Comparison of ENCODE assay signal across 10 cellular contexts in the genomic region with DNA sequence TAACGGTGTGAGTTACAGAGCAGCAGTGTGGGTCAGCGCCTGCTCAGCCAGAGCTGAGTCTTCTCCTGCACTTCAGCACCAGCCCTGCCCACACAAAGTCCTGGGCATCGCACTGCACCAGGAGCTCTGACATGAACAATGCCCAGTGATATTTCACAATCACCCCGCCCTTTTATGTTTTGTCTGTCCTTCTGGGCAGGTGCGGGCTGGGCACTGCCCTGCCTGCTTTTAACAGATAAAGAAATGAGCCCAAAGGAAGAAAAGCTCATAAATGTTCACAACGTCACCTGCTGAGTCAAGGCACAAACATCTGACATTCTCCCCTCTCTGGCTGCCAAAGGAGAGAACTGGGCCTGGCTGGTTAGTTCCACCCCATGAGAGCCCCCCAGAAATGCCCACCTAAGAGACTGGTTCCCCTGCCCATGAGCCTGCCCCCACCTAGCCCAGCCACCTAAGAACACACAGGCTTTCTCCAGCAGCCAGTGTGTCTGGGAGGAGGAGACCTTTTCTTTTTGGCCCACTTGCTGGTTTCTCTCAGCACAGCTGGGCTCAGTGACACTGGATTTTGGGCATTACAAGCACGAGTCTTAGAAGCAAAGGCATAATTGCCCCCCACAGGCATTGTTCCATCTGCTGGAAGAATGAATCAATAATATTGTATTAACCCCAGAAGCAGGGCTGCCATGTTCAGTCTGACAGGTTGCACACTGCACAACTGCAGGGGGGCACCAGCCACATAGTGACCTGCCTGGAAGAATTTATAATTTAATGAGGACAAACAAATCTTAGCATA. TPM values are rescaled to one million over a fixed set of nuclear protein-coding genes. Genes with fewer than 3 reads are reported as not detected.
DNase-seq lines count a peak whose midpoint lies in the region; ATAC-seq and TF ChIP-seq lines count a peak whose summit lies in the region.
"Had no signal": no experiment of that assay in that cellular context is flagged by ENCODE, and none has a peak within 500 bp of the region (broad histone marks: within the 10 kb centered on the region; RNA-seq: fewer than 3 reads in every experiment).

No MANE protein-coding gene starts in this region.

- DNase-seq in DMS153 (lab: John Stamatoyannopoulos, UW) (peak; percentile 50), DMS153 treated with DMSO at 0.1 percent for 48 hours (lab: John Stamatoyannopoulos, UW; ENCODE audit: unreplicated experiment) (no peak), WTC11 (ENCODE audit: low spot score) (peak; percentile 3), iris pigment epithelial cell (ENCODE audit: low read depth) (peak; percentile 61), suprapubic skin (ENCODE audit: low spot score in 2 of 2) (peak; percentile 50 to 62)

- TF ChIP-seq CTCF in WTC11 (IDR thresholded peaks at IDR 0.05) (no peak), suprapubic skin (IDR thresholded peaks at IDR 0.05) (no peak)

- ATAC-seq in WTC11 (no peak), GM21737 (IDR thresholded peaks at IDR 0.05; ENCODE audit: unreplicated experiment) (no peak), HG02623 (IDR thresholded peaks at IDR 0.05; ENCODE audit: unreplicated experiment) (no peak), GM19463 (IDR thresholded peaks at IDR 0.05; ENCODE audit: unreplicated experiment) (no peak)

- H3K36me3 Mint-ChIP-seq in WTC11, result peaks cover 14% of the 10 kb centered on the region

- peaks cover 19% of the 10 kb centered on the region for H3K9me3 Mint-ChIP-seq in WTC11

- CTCF ChIA-PET in WTC11 (lab: Charles Lee), result interaction anchor here (1.2 kb wide), 1 partner anchor 83 kb away, joined by 3 read pairs; no protein-coding TSS in a partner anchor

- no peaks in the 10 kb centered on the region for H3K27me3 ChIP-seq in suprapubic skin
- H3K27me3 ChIP-seq: dorsolateral prefrontal cortex had no signal

- no peak overlapping the region for H3K27ac Mint-ChIP-seq in WTC11

- WGBS in suprapubic skin, result 69% methylated on average over 7 of the region's 7 CpGs

- H3K9me3 ChIP-seq in suprapubic skin, result no peaks in the 10 kb centered on the region

- no peak for TF ChIP-seq POLR2A in suprapubic skin (IDR thresholded peaks at IDR 0.05)

- peak overlapping the region; percentile 91 for H3K27ac ChIP-seq in suprapubic skin

- no peak for TF ChIP-seq EP300 in suprapubic skin (IDR thresholded peaks at IDR 0.05)

- no peaks in the 10 kb centered on the region for H3K36me3 ChIP-seq in suprapubic skin

- no peaks in the 10 kb centered on the region for H3K4me1 Mint-ChIP-seq in WTC11

- H3K4me3 Mint-ChIP-seq in WTC11, result no peak overlapping the region

- no peaks in the 10 kb centered on the region for H3K27me3 Mint-ChIP-seq in WTC11 (ENCODE audit: low read depth)

- peak overlapping the region; percentile 30 for H3K4me3 ChIP-seq in suprapubic skin

- H3K4me1 ChIP-seq in suprapubic skin, result peaks cover 66% of the 10 kb centered on the region

- POLR2A ChIA-PET in WTC11 (lab: Charles Lee), result no interaction called here

TF ChIP-seq in WTC11, 78 proteins besides CTCF, POLR2A, EP300 and RAD21:
- TF ChIP-seq NFYB (CRISPR knock-in tag; conservative IDR thresholded peaks at IDR 0.05; ENCODE audit: low read depth) (no peak), ZNF121 (CRISPR knock-in tag; IDR thresholded peaks at IDR 0.05) (no peak), CREM (CRISPR knock-in tag; IDR thresholded peaks at IDR 0.05) (no peak), IRF2 (CRISPR knock-in tag; IDR thresholded peaks at IDR 0.05; ENCODE audit: borderline replicate concordance, low read depth) (no peak)
- TF ChIP-seq, protein P1, sequence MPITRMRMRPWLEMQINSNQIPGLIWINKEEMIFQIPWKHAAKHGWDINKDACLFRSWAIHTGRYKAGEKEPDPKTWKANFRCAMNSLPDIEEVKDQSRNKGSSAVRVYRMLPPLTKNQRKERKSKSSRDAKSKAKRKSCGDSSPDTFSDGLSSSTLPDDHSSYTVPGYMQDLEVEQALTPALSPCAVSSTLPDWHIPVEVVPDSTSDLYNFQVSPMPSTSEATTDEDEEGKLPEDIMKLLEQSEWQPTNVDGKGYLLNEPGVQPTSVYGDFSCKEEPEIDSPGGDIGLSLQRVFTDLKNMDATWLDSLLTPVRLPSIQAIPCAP (CRISPR knock-in tag; IDR thresholded peaks at IDR 0.05), result no peak
- TF ChIP-seq, protein P2, sequence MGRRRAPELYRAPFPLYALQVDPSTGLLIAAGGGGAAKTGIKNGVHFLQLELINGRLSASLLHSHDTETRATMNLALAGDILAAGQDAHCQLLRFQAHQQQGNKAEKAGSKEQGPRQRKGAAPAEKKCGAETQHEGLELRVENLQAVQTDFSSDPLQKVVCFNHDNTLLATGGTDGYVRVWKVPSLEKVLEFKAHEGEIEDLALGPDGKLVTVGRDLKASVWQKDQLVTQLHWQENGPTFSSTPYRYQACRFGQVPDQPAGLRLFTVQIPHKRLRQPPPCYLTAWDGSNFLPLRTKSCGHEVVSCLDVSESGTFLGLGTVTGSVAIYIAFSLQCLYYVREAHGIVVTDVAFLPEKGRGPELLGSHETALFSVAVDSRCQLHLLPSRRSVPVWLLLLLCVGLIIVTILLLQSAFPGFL (CRISPR knock-in tag; IDR thresholded peaks at IDR 0.05; ENCODE audit: borderline replicate concordance), result no peak
- TF ChIP-seq, protein P3, sequence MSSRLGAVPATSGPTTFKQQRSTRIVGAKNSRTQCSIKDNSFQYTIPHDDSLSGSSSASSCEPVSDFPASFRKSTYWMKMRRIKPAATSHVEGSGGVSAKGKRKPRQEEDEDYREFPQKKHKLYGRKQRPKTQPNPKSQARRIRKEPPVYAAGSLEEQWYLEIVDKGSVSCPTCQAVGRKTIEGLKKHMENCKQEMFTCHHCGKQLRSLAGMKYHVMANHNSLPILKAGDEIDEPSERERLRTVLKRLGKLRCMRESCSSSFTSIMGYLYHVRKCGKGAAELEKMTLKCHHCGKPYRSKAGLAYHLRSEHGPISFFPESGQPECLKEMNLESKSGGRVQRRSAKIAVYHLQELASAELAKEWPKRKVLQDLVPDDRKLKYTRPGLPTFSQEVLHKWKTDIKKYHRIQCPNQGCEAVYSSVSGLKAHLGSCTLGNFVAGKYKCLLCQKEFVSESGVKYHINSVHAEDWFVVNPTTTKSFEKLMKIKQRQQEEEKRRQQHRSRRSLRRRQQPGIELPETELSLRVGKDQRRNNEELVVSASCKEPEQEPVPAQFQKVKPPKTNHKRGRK (CRISPR knock-in tag; IDR thresholded peaks at IDR 0.05; ENCODE audit: borderline replicate concordance), result no peak
- TF ChIP-seq, protein P4, sequence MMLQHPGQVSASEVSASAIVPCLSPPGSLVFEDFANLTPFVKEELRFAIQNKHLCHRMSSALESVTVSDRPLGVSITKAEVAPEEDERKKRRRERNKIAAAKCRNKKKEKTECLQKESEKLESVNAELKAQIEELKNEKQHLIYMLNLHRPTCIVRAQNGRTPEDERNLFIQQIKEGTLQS (CRISPR knock-in tag; conservative IDR thresholded peaks at IDR 0.05), result no peak
- TF ChIP-seq, protein P5, sequence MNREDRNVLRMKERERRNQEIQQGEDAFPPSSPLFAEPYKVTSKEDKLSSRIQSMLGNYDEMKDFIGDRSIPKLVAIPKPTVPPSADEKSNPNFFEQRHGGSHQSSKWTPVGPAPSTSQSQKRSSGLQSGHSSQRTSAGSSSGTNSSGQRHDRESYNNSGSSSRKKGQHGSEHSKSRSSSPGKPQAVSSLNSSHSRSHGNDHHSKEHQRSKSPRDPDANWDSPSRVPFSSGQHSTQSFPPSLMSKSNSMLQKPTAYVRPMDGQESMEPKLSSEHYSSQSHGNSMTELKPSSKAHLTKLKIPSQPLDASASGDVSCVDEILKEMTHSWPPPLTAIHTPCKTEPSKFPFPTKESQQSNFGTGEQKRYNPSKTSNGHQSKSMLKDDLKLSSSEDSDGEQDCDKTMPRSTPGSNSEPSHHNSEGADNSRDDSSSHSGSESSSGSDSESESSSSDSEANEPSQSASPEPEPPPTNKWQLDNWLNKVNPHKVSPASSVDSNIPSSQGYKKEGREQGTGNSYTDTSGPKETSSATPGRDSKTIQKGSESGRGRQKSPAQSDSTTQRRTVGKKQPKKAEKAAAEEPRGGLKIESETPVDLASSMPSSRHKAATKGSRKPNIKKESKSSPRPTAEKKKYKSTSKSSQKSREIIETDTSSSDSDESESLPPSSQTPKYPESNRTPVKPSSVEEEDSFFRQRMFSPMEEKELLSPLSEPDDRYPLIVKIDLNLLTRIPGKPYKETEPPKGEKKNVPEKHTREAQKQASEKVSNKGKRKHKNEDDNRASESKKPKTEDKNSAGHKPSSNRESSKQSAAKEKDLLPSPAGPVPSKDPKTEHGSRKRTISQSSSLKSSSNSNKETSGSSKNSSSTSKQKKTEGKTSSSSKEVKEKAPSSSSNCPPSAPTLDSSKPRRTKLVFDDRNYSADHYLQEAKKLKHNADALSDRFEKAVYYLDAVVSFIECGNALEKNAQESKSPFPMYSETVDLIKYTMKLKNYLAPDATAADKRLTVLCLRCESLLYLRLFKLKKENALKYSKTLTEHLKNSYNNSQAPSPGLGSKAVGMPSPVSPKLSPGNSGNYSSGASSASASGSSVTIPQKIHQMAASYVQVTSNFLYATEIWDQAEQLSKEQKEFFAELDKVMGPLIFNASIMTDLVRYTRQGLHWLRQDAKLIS (CRISPR knock-in tag; IDR thresholded peaks at IDR 0.05; ENCODE audit: borderline replicate concordance), result no peak

RNA-seq across cellular contexts. Expression of a gene that starts 22.3 kb away (rescaled TPM):
- total RNA-seq in WTC11 (2021) (not detected in 3 replicates), suprapubic skin (100 to 1,000 TPM in 2 of 4 donors, 10 to 100 TPM in 2; 27.4 to 296 (median 105) TPM)
- total RNA-seq: pulmonary artery endothelial cell had no signal

RNA-seq across cellular contexts. Expression of a gene that starts 47.7 kb away (rescaled TPM):
- total RNA-seq in WTC11 (2021) (0.23 TPM in 1 of 3 replicates, not detected in the others), suprapubic skin (1,000 to 10,000 TPM in 3 of 4 donors, 100 to 1,000 TPM in 1; 429 to 3,135 (median 2,230) TPM)
- total RNA-seq: dorsolateral prefrontal cortex, pulmonary artery endothelial cell had no signal

Comparison
In these comparisons a context has a peak if more than half of its experiments do, and no peak if none do; other contexts are left out.
1. RNA of a gene that starts 22.3 kb away (total RNA-seq): 27.4 to 296 TPM in suprapubic skin; not detected in WTC11; every median in the first group is over 10 times any median in the second.
2. RNA of a gene that starts 47.7 kb away (total RNA-seq): 429 to 3,135 TPM in suprapubic skin; 0.23 TPM in WTC11; every median in the first group is over 100 times any median in the second.